18 cellular contexts compared by ENCODE assay signal in genomic region chr5:136035837-136036236, GRCh38. TPM values are rescaled to one million over a fixed set of nuclear protein-coding genes. Genes with fewer than 3 reads are reported as not detected.
A peak's percentile ranks its signal among the peaks of the same experiment; 100 is the strongest.
DNase-seq lines count a peak whose midpoint lies in the region; ATAC-seq and TF ChIP-seq lines count a peak whose summit lies in the region.
"Had no signal": no experiment of that assay in that cellular context is flagged by ENCODE, and none has a peak within 500 bp of the region (broad histone marks: within the 10 kb centered on the region; RNA-seq: fewer than 3 reads in every experiment).

No MANE protein-coding gene starts in this region.

- H3K4me1 Mint-ChIP-seq in MCF 10A (ENCODE audit: insufficient read depth, unreplicated experiment): peaks cover 80% of the 10 kb centered on the region
- H3K4me1 Mint-ChIP-seq in T-helper 17 cell: peaks cover 34% of the 10 kb centered on the region

- POLR2A ChIA-PET in MCF 10A (lab: Yijun Ruan, JAX): interaction anchor here (0.6 to 37.2 kb wide), 14 partner anchors 10 to 1057 kb away, joined by 3 to 1604 read pairs (median 5); partner anchors contain the start of genes SMAD5 and TGFBI

- peaks cover 6% of the 10 kb centered on the region for H3K9me3 Mint-ChIP-seq in MCF 10A (ENCODE audit: unreplicated experiment)

- DNase-seq in MCF 10A (ENCODE audit: unreplicated experiment) (peak; percentile 31), breast epithelium (ENCODE audit: low spot score in 2 of 2) (no peak), T-helper 17 cell (no peak), mesenteric fat pad (ENCODE audit: low spot score) (peak; percentile 55), transverse colon (no peak), HT-29 (ENCODE audit: low spot score) (no peak), COR-L47 (lab: John Stamatoyannopoulos, UW) (no peak), hepatic stellate cell (ENCODE audit: low spot score) (no peak)
- DNase-seq: activated CD8-positive, alpha-beta memory T cell treated with anti-CD3 and anti-CD28 coated beads, Interleukin-2, amount 50 U/mL, for 48 hours; hypothalamus; NCI-H2227 treated with DMSO at 0.1 percent for 48 hours; small intestine; SW 1271 had no signal

- H3K4me3 Mint-ChIP-seq in MCF 10A (ENCODE audit: unreplicated experiment) (peak overlapping the region; percentile 30), T-helper 17 cell (peak overlapping the region; percentile 19)
- H3K4me3 Mint-ChIP-seq: activated naive CD8-positive, alpha-beta T cell; WTC11 had no signal

- CTCF ChIA-PET in MCF 10A (lab: Yijun Ruan, JAX): interaction anchor here (0.7 to 18.0 kb wide), 11 partner anchors 9 to 176 kb away, joined by 3 to 171 read pairs (median 5); no protein-coding TSS in a partner anchor

- TF ChIP-seq POLR2A in breast epithelium (IDR thresholded peaks at IDR 0.05) (no peak), transverse colon (IDR thresholded peaks at IDR 0.05) (no peak)

- in situ Hi-C loops in transverse colon (cut with MboI; ENCODE audit: low pct_ligation_motif_present in 1 of 4, low pct_unique_long_range_greater_than_20kb in 1 of 4, low sequenced_read_pairs in 3 of 4): no loop called here

- no peak for ATAC-seq in T-helper 17 cell
- ATAC-seq: WTC11 had no signal

- H3K36me3 Mint-ChIP-seq in MCF 10A (ENCODE audit: insufficient read depth, unreplicated experiment): peaks cover 97% of the 10 kb centered on the region
- H3K36me3 Mint-ChIP-seq in T-helper 17 cell (ENCODE audit: low read depth): no peaks in the 10 kb centered on the region

- WGBS in transverse colon (ENCODE audit: low coverage in 1 of 2), 2 donors: 93% methylated on average over 7 of the region's 7 CpGs; no CpG with 5 or more reads in 1 of the 2 donors

- intact Hi-C loops in MCF 10A (cut with micrococcal nuclease): no loop called here
- intact Hi-C loops in breast epithelium (cut with DNase I; ENCODE audit: low total_unique reads): no loop called here
- intact Hi-C loops in transverse colon (cut with DNase I; ENCODE audit: low total_unique reads): no loop called here

- no TSS peak for BruUV-seq in MCF 10A (replicated peaks; lab: Mats Ljungman, UMichigan)

- no peaks in the 10 kb centered on the region for H3K27me3 ChIP-seq in breast epithelium
- no peaks in the 10 kb centered on the region for H3K27me3 ChIP-seq in transverse colon
- H3K27me3 ChIP-seq: esophagus muscularis mucosa, suprapubic skin had no signal

- H3K4me3 ChIP-seq in breast epithelium (no peak overlapping the region), transverse colon (no peak overlapping the region)
- H3K4me3 ChIP-seq: esophagus muscularis mucosa, suprapubic skin had no signal

- peak overlapping the region; percentile 76 for H3K27ac Mint-ChIP-seq in MCF 10A (ENCODE audit: low read depth, unreplicated experiment)
- H3K27ac Mint-ChIP-seq in T-helper 17 cell: peak overlapping the region; percentile 91
- H3K27ac Mint-ChIP-seq: B cell, WTC11 had no signal

- H3K27ac ChIP-seq in breast epithelium: no peak overlapping the region
- peak overlapping the region; percentile 47 to 76 (median 60) for H3K27ac ChIP-seq in transverse colon
- H3K27ac ChIP-seq: suprapubic skin had no signal

- TF ChIP-seq CTCF in MCF 10A (IDR thresholded peaks at IDR 0.05; ENCODE audit: unreplicated experiment) (no peak), breast epithelium (IDR thresholded peaks at IDR 0.05) (no peak), transverse colon (IDR thresholded peaks at IDR 0.05) (no peak)

- H3K27me3 Mint-ChIP-seq in MCF 10A (ENCODE audit: insufficient read depth, unreplicated experiment) (no peaks in the 10 kb centered on the region), T-helper 17 cell (no peaks in the 10 kb centered on the region)
- H3K27me3 Mint-ChIP-seq: activated naive CD8-positive, alpha-beta T cell had no signal

- H3K36me3 ChIP-seq in breast epithelium: no peaks in the 10 kb centered on the region
- H3K36me3 ChIP-seq in transverse colon: no peaks in the 10 kb centered on the region

- TF ChIP-seq EP300 in transverse colon (IDR thresholded peaks at IDR 0.05; ENCODE audit: low read depth): no peak

- H3K4me1 ChIP-seq in breast epithelium (peaks cover 0 to 7% of the 10 kb centered on the region in 2 donors), transverse colon (peaks cover 15 to 37% (median 21%) of the 10 kb centered on the region in 4 donors)

- H3K9me3 ChIP-seq in breast epithelium: peaks cover 0 to 5% of the 10 kb centered on the region in 2 donors
- no peaks in the 10 kb centered on the region for H3K9me3 ChIP-seq in T-helper 17 cell (ENCODE audit: control insufficient read depth, low read length, poor library complexity, severe bottlenecking)
- no peaks in the 10 kb centered on the region for H3K9me3 ChIP-seq in transverse colon
- H3K9me3 ChIP-seq: esophagus muscularis mucosa, suprapubic skin had no signal

RNA-seq across cellular contexts. Expression of gene TGFBI, which starts 7.0 kb away (rescaled TPM):
- 623 and 892 TPM in 2 replicates for total RNA-seq in MCF 10A (2022)
- 100 to 1,000 TPM in 1 of 3 donors, 10 to 100 TPM in 2; 40.4 to 145 (median 45.2) TPM for total RNA-seq in breast epithelium
- total RNA-seq in T-helper 17 cell: 1 to 10 TPM; 6.6 to 8.6 TPM
- 254 TPM for total RNA-seq in mesenteric fat pad
- total RNA-seq in transverse colon: 10 to 100 TPM; 22.4 to 79.6 (median 29.8) TPM
- 33.6 and 37.2 TPM in 2 replicates for total RNA-seq in HT-29 (2014; rRNA removed; shearing (Covaris generic))

Comparison
In these comparisons a context has a peak if more than half of its experiments do, and no peak if none do; other contexts are left out.
1. DNase-seq: peak in MCF 10A (single experiment) and mesenteric fat pad (single experiment); none in breast epithelium (0 of 2), T-helper 17 cell (0 of 3), transverse colon (single experiment), HT-29 (single experiment), COR-L47 (single experiment) and hepatic stellate cell (single experiment).
2. H3K27ac ChIP-seq: peak in transverse colon (4 of 4); none in breast epithelium (0 of 2).